ENCODE assay signal across 27 cellular contexts in the genomic region with DNA sequence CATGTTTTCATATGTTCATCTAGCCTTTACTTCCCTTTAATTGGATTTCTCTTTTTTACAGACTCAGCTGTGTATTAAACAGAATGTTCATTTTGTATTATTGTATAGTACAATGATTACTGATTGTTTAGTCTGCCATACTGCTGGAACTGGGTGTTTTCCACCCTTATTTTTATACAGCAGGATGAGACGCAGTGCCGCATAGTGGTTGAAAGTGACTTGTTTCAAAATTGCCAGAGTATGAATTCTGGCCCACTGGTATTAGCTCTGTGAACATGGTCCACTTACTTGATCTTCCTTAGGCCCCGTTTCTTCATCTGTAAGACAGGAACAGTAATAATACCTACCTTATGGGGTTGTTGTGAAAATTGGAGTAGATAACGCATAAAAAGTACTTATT. TPM values are rescaled to one million over a fixed set of nuclear protein-coding genes. Genes with fewer than 3 reads are reported as not detected.
DNase-seq lines count a peak whose midpoint lies in the region; ATAC-seq, FAIRE-seq and TF ChIP-seq lines count a peak whose summit lies in the region.
"Had no signal": no experiment of that assay in that cellular context is flagged by ENCODE, and none has a peak within 500 bp of the region (broad histone marks: within the 10 kb centered on the region; RNA-seq: fewer than 3 reads in every experiment).

No MANE protein-coding gene starts in this region.

- H3K27ac Mint-ChIP-seq in astrocyte (ENCODE audit: unreplicated experiment), result peak overlapping the region; percentile 77
- H3K27ac Mint-ChIP-seq: activated naive CD8-positive, alpha-beta T cell treated with anti-CD3 and anti-CD28 coated beads, Interleukin-2, amount 10 ng/mL, durations not matched to agents 7 days and 5 days; activated T-helper 1 cell treated with anti-CD3 and anti-CD28 coated beads, Interleukin-12 subunit alpha, Interleukin-12 subunit beta, Interleukin-2, Interleukin-4 antibody, amounts not matched to agents 30 ng/mL and 10 ng/mL and 1 ng/mL, durations not matched to agents 14 hours and 24 hours and 36 hours; IgD-negative memory B cell; natural killer cell treated with Interleukin-12 subunit alpha and Interleukin-12 subunit beta and Interleukin-15 and Interleukin-18, amount 100 ng/mL, for 72 hours had no signal

- ATAC-seq in HG03108 (IDR thresholded peaks at IDR 0.05; ENCODE audit: unreplicated experiment), result no peak
- ATAC-seq: natural killer cell treated with Interleukin-12 subunit alpha and Interleukin-12 subunit beta and Interleukin-15 and Interleukin-18, amount 100 ng/mL, for 72 hours; Right ventricle myocardium inferior had no signal

- H3K9ac ChIP-seq in HUES6 (ENCODE audit: low read length) (no peak overlapping the region), astrocyte (ENCODE audit: low read length) (no peak overlapping the region), iPS-18a (ENCODE audit: low read length) (no peak overlapping the region), smooth muscle cell (ENCODE audit: low read depth) (no peak overlapping the region)

- H3K27me3 ChIP-seq in HUES6 (ENCODE audit: control insufficient read depth, insufficient read depth, low read length) (no peaks in the 10 kb centered on the region), astrocyte (ENCODE audit: insufficient read depth, low read length) (no peaks in the 10 kb centered on the region), iPS-18a (ENCODE audit: control insufficient read depth, insufficient read depth, low read length) (no peaks in the 10 kb centered on the region), smooth muscle cell (ENCODE audit: low read depth) (no peaks in the 10 kb centered on the region)
- H3K27me3 ChIP-seq: tibial nerve had no signal

- H3K27ac ChIP-seq in HUES6 (ENCODE audit: low read depth, low read length) (peak overlapping the region; percentile 93; the same call in 1 of the 2 replicates), astrocyte (ENCODE audit: low read depth, low read length) (no peak overlapping the region), iPS-18a (ENCODE audit: low read length) (peak overlapping the region; percentile 79), smooth muscle cell (ENCODE audit: low read depth) (peak overlapping the region; percentile 86), coronary artery (no peak overlapping the region)
- H3K27ac ChIP-seq: tibial nerve had no signal

- H3K4me1 Mint-ChIP-seq in astrocyte (ENCODE audit: low read depth, unreplicated experiment), result peaks cover 49% of the 10 kb centered on the region

- no peak for FAIRE-seq in astrocyte (lab: Jason Lieb, UNC)
- FAIRE-seq: TTC549 had no signal

- no peak overlapping the region for H3K4me3 Mint-ChIP-seq in astrocyte (ENCODE audit: unreplicated experiment)
- H3K4me3 Mint-ChIP-seq: activated naive CD8-positive, alpha-beta T cell treated with anti-CD3 and anti-CD28 coated beads, Interleukin-2, amount 10 ng/mL, durations not matched to agents 7 days and 5 days; activated T-helper 1 cell treated with anti-CD3 and anti-CD28 coated beads, Interleukin-12 subunit alpha, Interleukin-12 subunit beta, Interleukin-2, Interleukin-4 antibody, amounts not matched to agents 30 ng/mL and 10 ng/mL and 1 ng/mL, durations not matched to agents 14 hours and 24 hours and 36 hours; IgD-negative memory B cell; natural killer cell treated with Interleukin-12 subunit alpha and Interleukin-12 subunit beta and Interleukin-15 and Interleukin-18, amount 100 ng/mL, for 72 hours had no signal

- no peaks in the 10 kb centered on the region for H3K27me3 Mint-ChIP-seq in astrocyte (ENCODE audit: low read depth, unreplicated experiment)

- H3K4me3 ChIP-seq in HUES6 (ENCODE audit: low read depth, low read length) (no peak overlapping the region), astrocyte (ENCODE audit: insufficient read depth, low read depth, low read length) (no peak overlapping the region), iPS-18a (ENCODE audit: low read length) (no peak overlapping the region), smooth muscle cell (no peak overlapping the region), coronary artery (no peak overlapping the region)
- H3K4me3 ChIP-seq: HAP-1, tibial nerve had no signal

- 88% methylated on average over 4 of the region's 4 CpGs for WGBS in smooth muscle cell (ENCODE audit: low lambda C conversion rate)

- TF ChIP-seq CTCF in astrocyte (IDR thresholded peaks at IDR 0.05; ENCODE audit: insufficient read depth, low read depth, low read length) (no peak), smooth muscle cell (IDR thresholded peaks at IDR 0.05; ENCODE audit: borderline replicate concordance, insufficient read depth, poor library complexity, severe bottlenecking) (no peak), coronary artery (IDR thresholded peaks at IDR 0.05) (no peak)

- peaks cover 4% of the 10 kb centered on the region for H3F3A ChIP-seq in smooth muscle cell (ENCODE audit: low read depth)

- H3K9me3 ChIP-seq in HUES6 (ENCODE audit: control insufficient read depth, insufficient read depth, low read depth, low read length), result no peaks in the 10 kb centered on the region
- H3K9me3 ChIP-seq in astrocyte (ENCODE audit: insufficient read depth, low read depth, low read length), result no peaks in the 10 kb centered on the region
- no peaks in the 10 kb centered on the region for H3K9me3 ChIP-seq in iPS-18a (ENCODE audit: control insufficient read depth, low read depth, low read length)
- H3K9me3 ChIP-seq in smooth muscle cell (replicated peaks; ENCODE audit: low read depth), result no peaks in the 10 kb centered on the region
- H3K9me3 ChIP-seq: HAP-1, tibial nerve had no signal

- no peaks in the 10 kb centered on the region for H3K9me3 Mint-ChIP-seq in astrocyte (ENCODE audit: unreplicated experiment)
- H3K9me3 Mint-ChIP-seq: activated T-helper 1 cell treated with anti-CD3 and anti-CD28 coated beads, Interleukin-12 subunit alpha, Interleukin-12 subunit beta, Interleukin-2, Interleukin-4 antibody, amounts not matched to agents 30 ng/mL and 10 ng/mL and 1 ng/mL, durations not matched to agents 14 hours and 24 hours and 36 hours; IgD-negative memory B cell; natural killer cell treated with Interleukin-12 subunit alpha and Interleukin-12 subunit beta and Interleukin-15 and Interleukin-18, amount 100 ng/mL, for 72 hours had no signal

- H3K36me3 Mint-ChIP-seq in astrocyte (ENCODE audit: low read depth, unreplicated experiment), result no peaks in the 10 kb centered on the region
- H3K36me3 Mint-ChIP-seq: natural killer cell treated with Interleukin-12 subunit alpha and Interleukin-12 subunit beta and Interleukin-15 and Interleukin-18, amount 100 ng/mL, for 72 hours had no signal

- H2AFZ ChIP-seq in astrocyte (ENCODE audit: low read depth, low read length), result no peak overlapping the region
- H2AFZ ChIP-seq in smooth muscle cell (ENCODE audit: low read depth), result no peak overlapping the region

- peaks cover 73% of the 10 kb centered on the region for H3K79me2 ChIP-seq in astrocyte (ENCODE audit: insufficient read depth, low read length)
- H3K79me2 ChIP-seq in smooth muscle cell (ENCODE audit: low read depth), result peaks cover 100% of the 10 kb centered on the region

- peaks cover 51% of the 10 kb centered on the region for H3K4me1 ChIP-seq in HUES6 (ENCODE audit: control insufficient read depth, insufficient read depth, low read length)
- peaks cover 7% of the 10 kb centered on the region for H3K4me1 ChIP-seq in astrocyte (ENCODE audit: insufficient read depth, low read length)
- H3K4me1 ChIP-seq in iPS-18a (ENCODE audit: control insufficient read depth, low read depth, low read length), result peaks cover 66% of the 10 kb centered on the region
- peaks cover 62% of the 10 kb centered on the region for H3K4me1 ChIP-seq in smooth muscle cell (ENCODE audit: low read depth)

- H3K4me2 ChIP-seq in astrocyte (ENCODE audit: low read length) (no peak overlapping the region), smooth muscle cell (no peak overlapping the region)

- H4K20me1 ChIP-seq in astrocyte (ENCODE audit: insufficient read depth, low read length) (peaks cover 19% of the 10 kb centered on the region), smooth muscle cell (ENCODE audit: low read depth) (peaks cover 21% of the 10 kb centered on the region)

- no peak for DNase-seq in astrocyte (ENCODE audit: low read depth)
- DNase-seq in smooth muscle cell (lab: John Stamatoyannopoulos, UW; ENCODE audit: unreplicated experiment), result no peak
- no peak for DNase-seq in stimulated activated naive CD4-positive, alpha-beta T cell (lab: John Stamatoyannopoulos, UW)
- DNase-seq in coronary artery (ENCODE audit: low spot score), result no peak
- no peak for DNase-seq in NCI-H446 treated with DMSO at 0.1 percent for 48 hours (lab: John Stamatoyannopoulos, UW)
- DNase-seq: activated CD4-positive, alpha-beta T cell treated with anti-CD3 and anti-CD28 coated beads for 4 hours; activated naive CD8-positive, alpha-beta T cell treated with anti-CD3 and anti-CD28 coated beads, Interleukin-2, amount 10 ng/mL, durations not matched to agents 7 days and 5 days; cortex of kidney; DND-41; kidney glomerular epithelial cell; mesenchymal stem cell; NCI-H1436 treated with DMSO at 0.1 percent for 48 hours; NCI-H2171; NCI-H526; posterior cingulate gyrus; stimulated activated naive CD4-positive, alpha-beta T cell treated with Interleukin-2 at 50 U/mL for 16 hours; SW 1271 had no signal

- H3K36me3 ChIP-seq in HUES6 (ENCODE audit: control insufficient read depth, insufficient read depth, low read length), result no peaks in the 10 kb centered on the region
- no peaks in the 10 kb centered on the region for H3K36me3 ChIP-seq in astrocyte (ENCODE audit: insufficient read depth, low read length)
- H3K36me3 ChIP-seq in iPS-18a (ENCODE audit: control insufficient read depth, low read depth, low read length), result no peaks in the 10 kb centered on the region
- H3K36me3 ChIP-seq in smooth muscle cell (ENCODE audit: low read depth), result no peaks in the 10 kb centered on the region
- H3K36me3 ChIP-seq: HAP-1, tibial nerve had no signal

RNA-seq across cellular contexts. Expression of gene AFDN, which starts 22.1 kb away (rescaled TPM):
- total RNA-seq in astrocyte, result 95.0 and 102 TPM in 2 replicates
- 98.8 and 125 TPM in 2 replicates for total RNA-seq in smooth muscle cell
- polyA plus RNA-seq in smooth muscle cell, result 52.3 and 83.7 TPM in 2 replicates

Comparison
In these comparisons a context has a peak if more than half of its experiments do, and no peak if none do; other contexts are left out.
1. H3K27ac ChIP-seq: peak in HUES6 (single experiment), iPS-18a (single experiment) and smooth muscle cell (single experiment); none in astrocyte (single experiment) and coronary artery (0 of 2).